Comparison of ENCODE assay signal across 2 cellular contexts in the genomic region with DNA sequence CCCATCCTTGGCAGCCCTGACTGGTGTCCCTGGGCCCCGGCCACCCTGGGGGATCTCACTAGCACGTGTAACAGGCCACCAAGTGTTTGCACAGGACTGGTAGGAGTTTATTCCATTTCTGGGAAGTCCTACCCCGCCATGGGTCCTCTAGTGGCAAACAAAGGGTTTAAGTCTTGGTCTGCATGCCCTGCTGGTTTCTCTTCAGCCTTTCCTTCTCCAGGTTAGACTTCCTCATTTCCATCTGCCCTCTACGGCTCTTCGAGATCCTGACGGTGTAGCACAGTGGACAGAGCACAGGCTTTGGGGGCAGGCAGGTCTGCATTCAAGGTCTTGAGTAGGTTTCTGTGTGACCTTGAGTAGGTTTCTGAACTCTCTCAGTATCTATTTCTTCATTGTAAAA.
TF ChIP-seq lines count a peak whose summit lies in the region.

No MANE protein-coding gene starts in this region.

TF ChIP-seq in GM12891, 5 proteins besides CTCF, POLR2A, EP300 and RAD21:
- TF ChIP-seq SPI1 (IDR thresholded peaks at IDR 0.05; ENCODE audit: low read depth, low read length) (peak; percentile 52), PAX5 (IDR thresholded peaks at IDR 0.05; ENCODE audit: insufficient read depth, low read length, severe bottlenecking) (no peak)

TF ChIP-seq in H1, 55 proteins besides CTCF, POLR2A, EP300 and RAD21:
- TF ChIP-seq GABPA (IDR thresholded peaks at IDR 0.05; ENCODE audit: borderline replicate concordance, insufficient read depth, low read length), result no peak
- TF ChIP-seq, protein P1, sequence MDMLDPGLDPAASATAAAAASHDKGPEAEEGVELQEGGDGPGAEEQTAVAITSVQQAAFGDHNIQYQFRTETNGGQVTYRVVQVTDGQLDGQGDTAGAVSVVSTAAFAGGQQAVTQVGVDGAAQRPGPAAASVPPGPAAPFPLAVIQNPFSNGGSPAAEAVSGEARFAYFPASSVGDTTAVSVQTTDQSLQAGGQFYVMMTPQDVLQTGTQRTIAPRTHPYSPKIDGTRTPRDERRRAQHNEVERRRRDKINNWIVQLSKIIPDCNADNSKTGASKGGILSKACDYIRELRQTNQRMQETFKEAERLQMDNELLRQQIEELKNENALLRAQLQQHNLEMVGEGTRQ (IDR thresholded peaks at IDR 0.05; ENCODE audit: low read length), result no peak
- no peak for TF ChIP-seq RXRA (IDR thresholded peaks at IDR 0.05; ENCODE audit: insufficient read depth, low read depth, low read length)
- TF ChIP-seq TBP (IDR thresholded peaks at IDR 0.05; ENCODE audit: low read depth, low read length), result no peak
- TF ChIP-seq SIX5 (IDR thresholded peaks at IDR 0.05; ENCODE audit: low read depth, low read length), result no peak
- no peak for TF ChIP-seq CHD2 (IDR thresholded peaks at IDR 0.05; ENCODE audit: low read length)
- TF ChIP-seq HDAC6 (IDR thresholded peaks at IDR 0.05; ENCODE audit: low read depth, low read length), result no peak
- no peak for TF ChIP-seq CHD1 (IDR thresholded peaks at IDR 0.05; ENCODE audit: low read depth, low read length)
- TF ChIP-seq SRF (IDR thresholded peaks at IDR 0.05; ENCODE audit: low read depth, low read length), result no peak
- no peak for TF ChIP-seq KDM5A (IDR thresholded peaks at IDR 0.05; ENCODE audit: low read length)
- TF ChIP-seq NANOG (IDR thresholded peaks at IDR 0.05; ENCODE audit: insufficient read depth, low read depth, low read length, poor library complexity, severe bottlenecking), result no peak
- TF ChIP-seq, protein P2, sequence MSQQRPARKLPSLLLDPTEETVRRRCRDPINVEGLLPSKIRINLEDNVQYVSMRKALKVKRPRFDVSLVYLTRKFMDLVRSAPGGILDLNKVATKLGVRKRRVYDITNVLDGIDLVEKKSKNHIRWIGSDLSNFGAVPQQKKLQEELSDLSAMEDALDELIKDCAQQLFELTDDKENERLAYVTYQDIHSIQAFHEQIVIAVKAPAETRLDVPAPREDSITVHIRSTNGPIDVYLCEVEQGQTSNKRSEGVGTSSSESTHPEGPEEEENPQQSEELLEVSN (IDR thresholded peaks at IDR 0.05), result no peak
